ENCODE assay signal across 9 cellular contexts in genomic region chr18:50506362-50506761, GRCh38. TPM values are rescaled to one million over a fixed set of nuclear protein-coding genes. Genes with fewer than 3 reads are reported as not detected.
"Had no signal": no experiment of that assay in that cellular context is flagged by ENCODE, and none has a peak within 500 bp of the region (broad histone marks: within the 10 kb centered on the region; RNA-seq: fewer than 3 reads in every experiment).

No MANE protein-coding gene starts in this region.

- DNase-seq: GDM1, GF-D8 had no signal

- FAIRE-seq: G401.6, GM12878, GM12891, GM12892, GM18507, GM19239 had no signal

- H3K4me3 ChIP-seq: GM12878 had no signal

RNA-seq across cellular contexts. Expression of gene MAPK4, which starts 53.5 kb away (rescaled TPM):
- total RNA-seq: G401 had no signal
